In the genomic region with DNA sequence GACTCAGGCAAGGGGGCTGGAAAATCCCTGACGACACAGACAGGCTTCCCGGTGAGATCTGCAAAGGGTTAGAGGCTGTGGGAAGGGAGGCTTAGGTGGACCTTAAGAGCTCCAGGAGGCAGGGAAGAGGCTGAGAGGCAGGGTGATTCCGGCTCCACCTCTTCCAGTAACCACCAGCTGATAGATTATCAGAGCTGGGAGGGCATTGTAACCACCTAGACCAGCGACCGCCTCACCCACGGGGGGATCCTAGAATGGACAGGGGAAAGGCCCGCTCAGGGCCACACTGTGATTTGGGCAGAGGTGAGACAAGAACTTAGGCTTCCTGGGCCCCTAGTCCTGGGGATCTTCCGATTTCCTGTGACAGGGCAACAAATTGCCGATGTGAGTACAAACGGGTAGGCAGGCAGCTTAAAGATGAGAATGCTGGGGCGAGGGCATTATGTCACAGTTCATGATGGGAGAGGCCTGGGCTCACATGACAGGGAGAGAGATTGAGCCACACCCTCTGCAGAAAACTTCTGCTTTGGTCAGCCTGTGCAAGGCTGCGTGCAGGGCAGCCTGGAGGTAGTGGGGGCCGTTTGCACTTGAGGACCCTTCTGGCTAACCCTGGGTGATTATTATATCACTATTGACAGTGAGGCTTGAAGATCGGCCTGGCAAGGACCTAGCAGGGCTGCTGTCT, we compare ENCODE assay signal across 18 cellular contexts. TPM values are rescaled to one million over a fixed set of nuclear protein-coding genes. Genes with fewer than 3 reads are reported as not detected.
DNase-seq lines count a peak whose midpoint lies in the region; ATAC-seq, FAIRE-seq and TF ChIP-seq lines count a peak whose summit lies in the region.
"Had no signal": no experiment of that assay in that cellular context is flagged by ENCODE, and none has a peak within 500 bp of the region (broad histone marks: within the 10 kb centered on the region; RNA-seq: fewer than 3 reads in every experiment).

No MANE protein-coding gene starts in this region.

- peak overlapping the region; percentile 25; the same call in 1 of the 2 replicates for H3K4me2 ChIP-seq in K562 (ENCODE audit: insufficient read depth, low read length)
- H3K4me2 ChIP-seq: A549 had no signal

- CTCF ChIA-PET in K562 (lab: Yijun Ruan, JAX; ENCODE audit: low intra/inter-chr PET ratio), result no interaction called here

- TF ChIP-seq EP300 in K562 (IDR thresholded peaks at IDR 0.05; ENCODE audit: low read length), result no peak

- TF ChIP-seq CTCF in K562 (IDR thresholded peaks at IDR 0.05 in 2 of 3, conservative IDR thresholded peaks at IDR 0.05 in 1 of 3; ENCODE audit: insufficient read depth in 2 of 3, low read depth in 1 of 3, low read length in 3 of 3) (no peak), left lung (IDR thresholded peaks at IDR 0.05) (no peak), upper lobe of right lung (IDR thresholded peaks at IDR 0.05) (no peak)

- H3K27me3 ChIP-seq in K562 (ENCODE audit: control insufficient read depth in 2 of 2, insufficient read depth in 2 of 2, low read length in 2 of 2) (no peaks in the 10 kb centered on the region), left lung (no peaks in the 10 kb centered on the region), upper lobe of right lung (no peaks in the 10 kb centered on the region)
- H3K27me3 ChIP-seq: tibial nerve had no signal

- no peak for TF ChIP-seq RAD21 in K562 (CRISPR knock-in tag; conservative IDR thresholded peaks at IDR 0.05 in 1 of 2, IDR thresholded peaks at IDR 0.05 in 1 of 2)

- H2AFZ ChIP-seq in K562 (ENCODE audit: low read depth, low read length), result peak overlapping the region; percentile 40; the same call in 1 of the 2 replicates

- in situ Hi-C loops in K562 (cut with MboI), result no loop called here

- DNase-seq in SIG-M5 treated with dmso at 0.1 percent for 504 hours (lab: John Stamatoyannopoulos, UW; ENCODE audit: unreplicated experiment) (peak; percentile 20), SIG-M5 (lab: John Stamatoyannopoulos, UW) (no peak), K562 (ENCODE audit: extremely low read depth in 1 of 4, low spot score in 3 of 4) (peak; percentile 37 to 55 (median 47)), left lung (peak in 1 of 2 donors; percentile 63), upper lobe of right lung (no peak), mucosa of gallbladder (ENCODE audit: low spot score) (no peak), GDM1 (lab: John Stamatoyannopoulos, UW) (no peak)
- no peak for DNase-seq in stimulated activated CD4-positive, alpha-beta T cell treated with anti-CD3 and anti-CD28 coated beads, Interleukin-2, amount 100 ng/mL, for 48 hours
- DNase-seq: activated CD4-positive, alpha-beta T cell treated with anti-CD3 and anti-CD28 coated beads for 1 hour; effector memory CD4-positive, alpha-beta T cell; GOT3; NCI-H2227 treated with DMSO at 0.1 percent for 48 hours had no signal

- POLR2A ChIA-PET in K562 (lab: Yijun Ruan, JAX), result interaction anchor here (1.1 to 1.4 kb wide), 3 partner anchors 9 to 18 kb away, joined by 3 to 5 read pairs (median 3); no protein-coding TSS in a partner anchor

- H3K27ac ChIP-seq in K562 (ENCODE audit: extremely low read depth, low read depth, low read length) (no peak overlapping the region), left lung (no peak overlapping the region), upper lobe of right lung (no peak overlapping the region)
- H3K27ac ChIP-seq: A549, prostate gland, tibial nerve had no signal

- H3K4me1 ChIP-seq in K562 (replicated peaks in 1 of 2; ENCODE audit: control insufficient read depth in 2 of 2, insufficient read depth in 2 of 2, low read length in 2 of 2) (peaks cover 11 to 14% of the 10 kb centered on the region in 2 experiments; a peak in 4 of 5 replicates), left lung (no peaks in the 10 kb centered on the region), upper lobe of right lung (no peaks in the 10 kb centered on the region)
- H3K4me1 ChIP-seq: A549, prostate gland had no signal

- H3K9ac ChIP-seq in K562 (ENCODE audit: insufficient read depth in 1 of 2, low read depth in 2 of 2, low read length in 2 of 2), result peak overlapping the region in 1 of 2 experiments; percentile 76; a peak in 1 of 4 replicates

- peak; percentile 62 for FAIRE-seq in K562 (lab: Jason Lieb, UNC)
- FAIRE-seq: A549, frontal cortex had no signal

- no TSS peak for BruUV-seq in K562 (replicated peaks; lab: Mats Ljungman, UMichigan)

- H3K9me3 ChIP-seq in K562 (replicated peaks; ENCODE audit: control insufficient read depth, insufficient read depth, low read depth, low read length) (no peaks in the 10 kb centered on the region), left lung (no peaks in the 10 kb centered on the region), upper lobe of right lung (no peaks in the 10 kb centered on the region)
- H3K9me3 ChIP-seq: A549, prostate gland, tibial nerve had no signal

- no peaks in the 10 kb centered on the region for H3K36me3 ChIP-seq in K562 (ENCODE audit: control insufficient read depth, insufficient read depth, low read length)
- H3K36me3 ChIP-seq in left lung, result no peaks in the 10 kb centered on the region
- H3K36me3 ChIP-seq in upper lobe of right lung, result no peaks in the 10 kb centered on the region
- H3K36me3 ChIP-seq: prostate gland, tibial nerve had no signal

- no peaks in the 10 kb centered on the region for H3K79me2 ChIP-seq in K562 (ENCODE audit: control insufficient read depth, insufficient read depth, low read length)

- WGBS in K562 (ENCODE audit: insufficient coverage, low coverage, missing lambda C conversion rate), result 27% methylated on average over 14 of the region's 14 CpGs

- no peak overlapping the region for H3K4me3 ChIP-seq in K562
- H3K4me3 ChIP-seq in left lung, result no peak overlapping the region
- H3K4me3 ChIP-seq in upper lobe of right lung, result no peak overlapping the region
- H3K4me3 ChIP-seq: A549, prostate gland, tibial nerve had no signal

- no peaks in the 10 kb centered on the region for H3K9me1 ChIP-seq in K562 (ENCODE audit: control insufficient read depth, insufficient read depth, low read length)

- ATAC-seq in K562 (peak; percentile 81), left lung (peak; percentile 72), upper lobe of right lung (peak; percentile 82)
- ATAC-seq: A549 had no signal

- intact Hi-C loops in K562 (cut with micrococcal nuclease), result no loop called here
- intact Hi-C loops in left lung (cut with DNase I), result no loop called here
- intact Hi-C loops in upper lobe of right lung (cut with DNase I), result no loop called here

- no peaks in the 10 kb centered on the region for H4K20me1 ChIP-seq in K562 (replicated peaks; ENCODE audit: control insufficient read depth, insufficient read depth, low read length)

- TF ChIP-seq POLR2A in K562 (conservative IDR thresholded peaks at IDR 0.05), result no peak

RNA-seq across cellular contexts. Expression of gene TBATA, which starts 5.3 kb away (rescaled TPM):
- total RNA-seq in K562 (2011; cell fraction: chromatin; rRNA removed; ENCODE audit: low replicate concordance), result not detected in 2 replicates
- not detected in 2 replicates for total RNA-seq in K562 (2011; cell fraction: nucleolus; rRNA removed)
- total RNA-seq in K562 (2011; cell fraction: nucleoplasm; rRNA removed), result not detected in 2 replicates
- not detected in 2 replicates for total RNA-seq in K562 (2014; rRNA removed)
- not detected in 2 replicates for total RNA-seq in K562 (2014; rRNA removed; fragmentation: Illumina TruSeq; extraction: Trizol)
- not detected in 2 replicates for total RNA-seq in K562 (2015; rRNA removed; fragmentation: Illumina TruSeq; extraction: Trizol)
- total RNA-seq in K562 (2021), result not detected in 2 replicates
- not detected in 2 replicates for polyA plus RNA-seq in K562 (2011; rRNA removed)
- polyA plus RNA-seq in K562 (2011; cell fraction: cytosol; rRNA removed), result not detected in 2 replicates
- polyA plus RNA-seq in K562 (2011; cell fraction: nucleus; rRNA removed), result not detected in 2 replicates
- not detected in 2 replicates for polyA plus RNA-seq in K562 (2012)
- polyA plus RNA-seq in K562 (2014; fragmentation: Illumina TruSeq; extraction: Trizol), result not detected in 2 replicates
- polyA plus RNA-seq in K562 (2014; fragmentation: Nextera tagmentation; extraction: Ambion mirVana), result not detected
- not detected in 2 replicates for polyA plus RNA-seq in K562 (2014; rRNA removed)
- polyA minus RNA-seq in K562 (2011; rRNA and poly(A)+ RNA removed), result not detected in 2 replicates
- not detected in 2 replicates for polyA minus RNA-seq in K562 (2011; cell fraction: cytosol; rRNA and poly(A)+ RNA removed)
- not detected in 2 replicates for polyA minus RNA-seq in K562 (2011; cell fraction: nucleus; rRNA and poly(A)+ RNA removed)
- not detected for total RNA-seq in left lung
- not detected for total RNA-seq in upper lobe of right lung
- not detected for total RNA-seq in mucosa of gallbladder
- total RNA-seq: frontal cortex, mononuclear cell, tibial nerve had no signal
- polyA plus RNA-seq: A549, IgD-negative memory B cell had no signal

RNA-seq across cellular contexts. Expression of gene SGPL1, which starts 35.9 kb away (rescaled TPM):
- 37.0 and 55.4 TPM in 2 replicates for total RNA-seq in K562 (2011; cell fraction: chromatin; rRNA removed; ENCODE audit: low replicate concordance)
- 23.6 and 26.2 TPM in 2 replicates for total RNA-seq in K562 (2011; cell fraction: nucleolus; rRNA removed)
- total RNA-seq in K562 (2011; cell fraction: nucleoplasm; rRNA removed), result 42.4 and 57.2 TPM in 2 replicates
- total RNA-seq in K562 (2014; rRNA removed) (7.2 and 7.8 TPM in 2 replicates), K562 (2014; rRNA removed; fragmentation: Illumina TruSeq; extraction: Trizol) (11.2 and 12.6 TPM in 2 replicates), K562 (2015; rRNA removed; fragmentation: Illumina TruSeq; extraction: Trizol) (8.7 and 9.2 TPM in 2 replicates), K562 (2021) (11.4 and 18.0 TPM in 2 replicates), left lung (10 to 100 TPM; 53.8 to 60.6 TPM), upper lobe of right lung (38.3 TPM), mucosa of gallbladder (64.0 TPM)
- polyA plus RNA-seq in K562 (2011; rRNA removed) (6.8 and 9.5 TPM in 2 replicates), K562 (2014; fragmentation: Illumina TruSeq; extraction: Trizol) (6.3 and 6.5 TPM in 2 replicates), K562 (2014; fragmentation: Nextera tagmentation; extraction: Ambion mirVana) (1 to 10 TPM; 8.5 to 9.1 TPM), K562 (2014; rRNA removed) (5.3 and 6.0 TPM in 2 replicates)
- 4.0 and 6.0 TPM in 2 replicates for polyA plus RNA-seq in K562 (2011; cell fraction: cytosol; rRNA removed)
- 10.9 and 11.4 TPM in 2 replicates for polyA plus RNA-seq in K562 (2011; cell fraction: nucleus; rRNA removed)
- 6.8 and 10.3 TPM in 2 replicates for polyA plus RNA-seq in K562 (2012)
- 26.6 and 27.8 TPM in 2 replicates for polyA minus RNA-seq in K562 (2011; rRNA and poly(A)+ RNA removed)
- polyA minus RNA-seq in K562 (2011; cell fraction: cytosol; rRNA and poly(A)+ RNA removed), result 5.7 and 6.1 TPM in 2 replicates
- polyA minus RNA-seq in K562 (2011; cell fraction: nucleus; rRNA and poly(A)+ RNA removed), result 7.0 and 12.2 TPM in 2 replicates

Comparison
In these comparisons a context has a peak if more than half of its experiments do, and no peak if none do; other contexts are left out.
1. DNase-seq: peak in SIG-M5 treated with dmso at 0.1 percent for 504 hours (single experiment) and K562 (4 of 4); none in SIG-M5 (single experiment), upper lobe of right lung (single experiment), mucosa of gallbladder (single experiment), stimulated activated CD4-positive, alpha-beta T cell treated with anti-CD3 and anti-CD28 coated beads, Interleukin-2, amount 100 ng/mL, for 48 hours (0 of 2) and GDM1 (single experiment).
2. Peak in every context shown above with its lines, with median percentiles within 50 percentile points of each other: ATAC-seq.